In genomic region chr5:372911-373709, GRCh38 we compare ENCODE assay signal across 8 cellular contexts. TPM values are rescaled to one million over a fixed set of nuclear protein-coding genes. Genes with fewer than 3 reads are reported as not detected.
DNase-seq lines count a peak whose midpoint lies in the region; ATAC-seq and TF ChIP-seq lines count a peak whose summit lies in the region.

No MANE protein-coding gene starts in this region.

- H3K36me3 ChIP-seq in lung (ENCODE audit: control insufficient read depth in 2 of 2, insufficient read depth in 2 of 2, low read length in 2 of 2) = no peaks in the 10 kb centered on the region

- peaks cover 0 to 21% of the 10 kb centered on the region in 2 donors for H3K4me1 ChIP-seq in lung (ENCODE audit: control insufficient read depth in 2 of 2, insufficient read depth in 2 of 2, low read length in 2 of 2)

- peak; percentile 48 for DNase-seq in activated CD4-positive, CD25-positive, alpha-beta regulatory T cell treated with anti-CD3 and anti-CD28 coated beads, Interleukin-2, amount 50 U/mL, for 72 hours
- no peak for DNase-seq in activated CD4-positive, CD25-positive, alpha-beta regulatory T cell (lab: John Stamatoyannopoulos, UW)
- peak; percentile 76 for DNase-seq in activated CD8-positive, alpha-beta memory T cell treated with anti-CD3 and anti-CD28 coated beads, Interleukin-2, amount 50 U/mL, for 48 hours
- DNase-seq in lung (ENCODE audit: low spot score) = peak; percentile 27
- DNase-seq in NCI-H446 (lab: John Stamatoyannopoulos, UW) = no peak
- no peak for DNase-seq in effector CD8-positive, alpha-beta T cell (lab: John Stamatoyannopoulos, UW)
- DNase-seq in GM19240 (ENCODE audit: insufficient read length, low spot score) = no peak

- no peaks in the 10 kb centered on the region for H3K27me3 ChIP-seq in lung (ENCODE audit: control insufficient read depth, insufficient read depth)

- 56 to 71% methylated on average over 21 to 27 of the region's 27 CpGs for WGBS in lung, 2 donors

- peak overlapping the region in 1 of 2 donors; percentile 71 for H3K27ac ChIP-seq in lung (ENCODE audit: low read depth in 1 of 2, low read length in 1 of 2)

- H3K4me3 ChIP-seq in lung = no peak overlapping the region

- no peak for TF ChIP-seq CTCF in lung (IDR thresholded peaks at IDR 0.05; ENCODE audit: control extremely low read depth, extremely low read depth)

- no peaks in the 10 kb centered on the region for H3K9me3 ChIP-seq in lung (ENCODE audit: control insufficient read depth in 2 of 2, insufficient read depth in 1 of 2, low read length in 1 of 2)

- ATAC-seq in HG03342 (IDR thresholded peaks at IDR 0.05; ENCODE audit: unreplicated experiment) = peak; percentile 6
- no peak for ATAC-seq in lung (ENCODE audit: insufficient read depth, low FRiP score)

RNA-seq across cellular contexts. Expression of gene AHRR, which starts 51.6 kb away (rescaled TPM):
- 1 to 10 TPM; 1.7 to 8.8 TPM for total RNA-seq in lung
- 1 to 10 TPM in 1 of 2 donors, under 1 TPM in 1; 0.63 to 4.0 TPM for polyA plus RNA-seq in lung

Comparison
In these comparisons a context has a peak if more than half of its experiments do, and no peak if none do; other contexts are left out.
1. DNase-seq: peak in activated CD4-positive, CD25-positive, alpha-beta regulatory T cell treated with anti-CD3 and anti-CD28 coated beads, Interleukin-2, amount 50 U/mL, for 72 hours (single experiment), activated CD8-positive, alpha-beta memory T cell treated with anti-CD3 and anti-CD28 coated beads, Interleukin-2, amount 50 U/mL, for 48 hours (single experiment) and lung (single experiment); none in activated CD4-positive, CD25-positive, alpha-beta regulatory T cell (0 of 4), NCI-H446 (0 of 2), effector CD8-positive, alpha-beta T cell (single experiment) and GM19240 (single experiment).